In genomic region chrX:31540313-31540712, GRCh38 we compare ENCODE assay signal across 27 cellular contexts.
"Had no signal": no experiment of that assay in that cellular context is flagged by ENCODE, and none has a peak within 500 bp of the region (broad histone marks: within the 10 kb centered on the region; RNA-seq: fewer than 3 reads in every experiment).

No MANE protein-coding gene starts in this region.

- H3K36me3 ChIP-seq: brain microvascular endothelial cell, cardiac muscle cell, Peyer's patch, SJCRH30, WERI-Rb-1 had no signal

- H3K9me3 Mint-ChIP-seq: activated CD4-positive, alpha-beta memory T cell treated with anti-CD3 and anti-CD28 coated beads, Interleukin-2, amount 10 ng/mL, durations not matched to agents 7 days and 5 days; activated naive CD4-positive, alpha-beta T cell treated with anti-CD3 and anti-CD28 coated beads for 36 hours; activated T-helper 17 cell treated with anti-CD3 and anti-CD28 coated beads, Interleukin-2, amount 50 U/mL, for 72 hours had no signal

- DNase-seq: activated CD4-positive, alpha-beta memory T cell treated with anti-CD3 and anti-CD28 coated beads, Interleukin-2, amount 10 ng/mL, durations not matched to agents 7 days and 5 days; activated CD4-positive, alpha-beta T cell treated with anti-CD3 and anti-CD28 coated beads for 36 hours; activated CD4-positive, alpha-beta T cell treated with anti-CD3 and anti-CD28 coated beads, Interleukin-2, amount 50 U/mL, for 1 hour; activated gamma-delta T cell; activated naive CD4-positive, alpha-beta T cell treated with anti-CD3 and anti-CD28 coated beads for 36 hours; activated T-cell treated with anti-CD3 and anti-CD28 coated beads for 4 hours; activated T-cell treated with anti-CD3 and anti-CD28 coated beads, Interleukin-2, amount 50 U/mL, for 48 hours; brain microvascular endothelial cell; Karpas-422; MM.1S; NCI-H1092; NCI-H1417; NCI-H1930; NCI-H2171; NCI-H2227 treated with DMSO at 0.1 percent for 48 hours; NCI-H526; NK-92 treated with Interleukin-12 subunit alpha and Interleukin-12 subunit beta, amount 100 ng/mL, for 24 hours; Peyer's patch; Right ventricle myocardium superior; SJCRH30; SK-N-SH; T-helper 1 cell; WERI-Rb-1 had no signal

- H3K36me3 Mint-ChIP-seq: activated naive CD8-positive, alpha-beta T cell had no signal

- H3K4me1 Mint-ChIP-seq: activated CD4-positive, alpha-beta memory T cell treated with anti-CD3 and anti-CD28 coated beads, Interleukin-2, amount 10 ng/mL, durations not matched to agents 7 days and 5 days; activated CD4-positive, alpha-beta T cell treated with anti-CD3 and anti-CD28 coated beads for 36 hours; activated T-helper 17 cell treated with anti-CD3 and anti-CD28 coated beads, Interleukin-2, amount 50 U/mL, for 72 hours had no signal

- H3K4me1 ChIP-seq: Peyer's patch, SJCRH30 had no signal

- H3K27me3 Mint-ChIP-seq: activated CD4-positive, alpha-beta memory T cell treated with anti-CD3 and anti-CD28 coated beads, Interleukin-2, amount 10 ng/mL, durations not matched to agents 7 days and 5 days; activated CD4-positive, alpha-beta T cell treated with anti-CD3 and anti-CD28 coated beads for 36 hours; activated naive CD8-positive, alpha-beta T cell; activated T-helper 17 cell treated with anti-CD3 and anti-CD28 coated beads, Interleukin-2, amount 50 U/mL, for 72 hours had no signal

- H3K9me3 ChIP-seq: Peyer's patch, SJCRH30, SK-N-SH had no signal

- H3K27ac Mint-ChIP-seq: activated CD4-positive, alpha-beta memory T cell treated with anti-CD3 and anti-CD28 coated beads, Interleukin-2, amount 10 ng/mL, durations not matched to agents 7 days and 5 days; activated CD4-positive, alpha-beta T cell treated with anti-CD3 and anti-CD28 coated beads for 36 hours; activated naive CD4-positive, alpha-beta T cell treated with anti-CD3 and anti-CD28 coated beads for 36 hours; activated naive CD8-positive, alpha-beta T cell; activated T-helper 17 cell treated with anti-CD3 and anti-CD28 coated beads, Interleukin-2, amount 50 U/mL, for 72 hours had no signal

- H3K4me3 ChIP-seq: cardiac muscle cell, Peyer's patch, SJCRH30 had no signal

- H3K27ac ChIP-seq: brain microvascular endothelial cell, cardiac muscle cell, Peyer's patch, RWPE1, SJCRH30, WERI-Rb-1 had no signal

- H3K27me3 ChIP-seq: brain microvascular endothelial cell, cardiac muscle cell, Peyer's patch, SJCRH30 had no signal

- H3K4me3 Mint-ChIP-seq: activated CD4-positive, alpha-beta memory T cell treated with anti-CD3 and anti-CD28 coated beads, Interleukin-2, amount 10 ng/mL, durations not matched to agents 7 days and 5 days; activated CD4-positive, alpha-beta T cell treated with anti-CD3 and anti-CD28 coated beads for 36 hours; activated naive CD4-positive, alpha-beta T cell treated with anti-CD3 and anti-CD28 coated beads for 36 hours; activated naive CD8-positive, alpha-beta T cell; activated T-helper 17 cell treated with anti-CD3 and anti-CD28 coated beads, Interleukin-2, amount 50 U/mL, for 72 hours had no signal
